ENCODE assay signal across 20 cellular contexts in the genomic region with DNA sequence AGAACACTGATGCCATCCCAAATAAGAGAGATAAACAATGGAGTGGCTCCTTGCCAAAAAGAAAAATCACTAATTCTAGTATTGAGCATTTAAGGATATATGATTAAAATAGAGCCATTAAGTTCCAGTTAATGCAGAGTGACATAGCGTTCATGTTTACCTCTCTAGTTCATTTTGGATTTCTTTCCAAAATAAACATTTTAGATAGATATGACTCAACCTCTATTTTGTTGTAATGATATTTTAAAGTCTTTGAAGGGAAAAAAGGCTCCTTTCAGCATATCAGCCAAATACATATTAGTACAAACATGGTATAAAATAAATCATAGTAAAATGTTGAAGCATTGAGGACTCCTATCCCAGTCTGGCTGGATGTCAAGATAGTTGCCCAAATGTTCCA. TPM values are rescaled to one million over a fixed set of nuclear protein-coding genes. Genes with fewer than 3 reads are reported as not detected.
DNase-seq lines count a peak whose midpoint lies in the region; ATAC-seq, FAIRE-seq and TF ChIP-seq lines count a peak whose summit lies in the region.
"Had no signal": no experiment of that assay in that cellular context is flagged by ENCODE, and none has a peak within 500 bp of the region (broad histone marks: within the 10 kb centered on the region; RNA-seq: fewer than 3 reads in every experiment).

No MANE protein-coding gene starts in this region.

- POLR2A ChIA-PET in endothelial cell of umbilical vein (lab: Charles Lee) = no interaction called here

- no peak overlapping the region for H3K4me2 ChIP-seq in astrocyte (ENCODE audit: low read length)
- no peak overlapping the region for H3K4me2 ChIP-seq in endothelial cell of umbilical vein (ENCODE audit: insufficient read depth, low read length)

- H3K4me1 Mint-ChIP-seq in astrocyte (ENCODE audit: low read depth, unreplicated experiment) = peaks cover 8% of the 10 kb centered on the region
- no peaks in the 10 kb centered on the region for H3K4me1 Mint-ChIP-seq in activated CD4-positive, alpha-beta T cell treated with anti-CD3 and anti-CD28 coated beads, Interleukin-2, amount 10 ng/mL, durations not matched to agents 24 days and 14 days

- H3K36me3 Mint-ChIP-seq in astrocyte (ENCODE audit: low read depth, unreplicated experiment) = no peaks in the 10 kb centered on the region
- no peaks in the 10 kb centered on the region for H3K36me3 Mint-ChIP-seq in activated CD4-positive, alpha-beta T cell treated with anti-CD3 and anti-CD28 coated beads, Interleukin-2, amount 10 ng/mL, durations not matched to agents 24 days and 14 days (ENCODE audit: low read depth)

- H3K36me3 ChIP-seq in MG63 (peaks cover 5% of the 10 kb centered on the region), astrocyte (ENCODE audit: insufficient read depth, low read length) (no peaks in the 10 kb centered on the region), endothelial cell of umbilical vein (ENCODE audit: control insufficient read depth in 2 of 2, extremely low read depth in 1 of 2, insufficient read depth in 2 of 2, low read length in 2 of 2) (no peaks in the 10 kb centered on the region)
- H3K36me3 ChIP-seq: BE2C had no signal

- DNase-seq in MG63 (peak; percentile 6), astrocyte (ENCODE audit: low read depth) (peak; percentile 2), endothelial cell of umbilical vein (ENCODE audit: low read depth, low spot score) (peak; percentile 46), NOMO-1 (lab: John Stamatoyannopoulos, UW; ENCODE audit: unreplicated experiment in 2 of 2) (no peak)
- no peak for DNase-seq in activated CD4-positive, alpha-beta T cell treated with anti-CD3 and anti-CD28 coated beads, Interleukin-2, amount 10 ng/mL, durations not matched to agents 24 days and 14 days
- DNase-seq: BE2C; DMS79; Kasumi-1; MM.1S; NCI-H1048; NCI-H1417 treated with DMSO at 0.1 percent for 48 hours; NCI-H187 treated with DMSO at 0.1 percent for 48 hours; NCI-H2227 treated with DMSO at 0.1 percent for 48 hours; NCI-H510A; NK-92 treated with Interleukin-12 subunit alpha and Interleukin-12 subunit beta, amount 100 ng/mL, for 24 hours had no signal

- ATAC-seq in GM21381 (IDR thresholded peaks at IDR 0.05; ENCODE audit: unreplicated experiment) (no peak), HG02981 (IDR thresholded peaks at IDR 0.05; ENCODE audit: unreplicated experiment) (no peak)
- ATAC-seq: Right ventricle myocardium inferior had no signal

- H3K27me3 Mint-ChIP-seq in astrocyte (ENCODE audit: low read depth, unreplicated experiment) = no peaks in the 10 kb centered on the region
- peaks cover 5% of the 10 kb centered on the region for H3K27me3 Mint-ChIP-seq in activated CD4-positive, alpha-beta T cell treated with anti-CD3 and anti-CD28 coated beads, Interleukin-2, amount 10 ng/mL, durations not matched to agents 24 days and 14 days

- CTCF ChIA-PET in endothelial cell of umbilical vein (lab: Charles Lee) = interaction anchor here (1.0 to 1.5 kb wide), 5 partner anchors 10 to 310 kb away, joined by 3 to 5 read pairs (median 4); a partner anchor contains a TSS

- H3K27ac ChIP-seq in astrocyte (ENCODE audit: low read depth, low read length) = no peak overlapping the region
- no peak overlapping the region for H3K27ac ChIP-seq in endothelial cell of umbilical vein (ENCODE audit: insufficient read depth, low read depth, low read length)

- no peak overlapping the region for H3K4me3 Mint-ChIP-seq in astrocyte (ENCODE audit: unreplicated experiment)
- H3K4me3 Mint-ChIP-seq in activated CD4-positive, alpha-beta T cell treated with anti-CD3 and anti-CD28 coated beads, Interleukin-2, amount 10 ng/mL, durations not matched to agents 24 days and 14 days = no peak overlapping the region

- H3K9me3 Mint-ChIP-seq in astrocyte (ENCODE audit: unreplicated experiment) = no peaks in the 10 kb centered on the region
- no peaks in the 10 kb centered on the region for H3K9me3 Mint-ChIP-seq in activated CD4-positive, alpha-beta T cell treated with anti-CD3 and anti-CD28 coated beads, Interleukin-2, amount 10 ng/mL, durations not matched to agents 24 days and 14 days

- H4K20me1 ChIP-seq in astrocyte (ENCODE audit: insufficient read depth, low read length) (no peaks in the 10 kb centered on the region), endothelial cell of umbilical vein (replicated peaks; ENCODE audit: control insufficient read depth, extremely low read depth, insufficient read depth, low read length) (no peaks in the 10 kb centered on the region)

- no peak for TF ChIP-seq POLR2A in endothelial cell of umbilical vein (IDR thresholded peaks at IDR 0.05; ENCODE audit: low read depth, low read length)

- H2AFZ ChIP-seq in astrocyte (ENCODE audit: low read depth, low read length) (no peak overlapping the region), endothelial cell of umbilical vein (ENCODE audit: low read depth, low read length) (no peak overlapping the region)

- BruUV-seq in endothelial cell of umbilical vein (replicated peaks; lab: Mats Ljungman, UMichigan) = no TSS peak

- dilution Hi-C loops in endothelial cell of umbilical vein (cut with MboI; ENCODE audit: extremely low pct_ligation_motif_present, low sequenced_read_pairs) = no loop called here

- no peak overlapping the region for H3K4me3 ChIP-seq in MG63
- no peak overlapping the region for H3K4me3 ChIP-seq in astrocyte (ENCODE audit: insufficient read depth, low read depth, low read length)
- no peak overlapping the region for H3K4me3 ChIP-seq in endothelial cell of umbilical vein (replicated peaks in 1 of 3; ENCODE audit: insufficient read depth in 1 of 3, low read depth in 1 of 3, low read length in 3 of 3)

- H3K9ac ChIP-seq in astrocyte (ENCODE audit: low read length) (no peak overlapping the region), endothelial cell of umbilical vein (replicated peaks; ENCODE audit: extremely low read depth, insufficient read depth, low read length) (no peak overlapping the region)

- H3K79me2 ChIP-seq in astrocyte (ENCODE audit: insufficient read depth, low read length) = no peaks in the 10 kb centered on the region
- no peaks in the 10 kb centered on the region for H3K79me2 ChIP-seq in endothelial cell of umbilical vein (ENCODE audit: control insufficient read depth, insufficient read depth, low read length)

- H3K27me3 ChIP-seq in MG63 = no peaks in the 10 kb centered on the region
- H3K27me3 ChIP-seq in astrocyte (ENCODE audit: insufficient read depth, low read length) = no peaks in the 10 kb centered on the region
- no peaks in the 10 kb centered on the region for H3K27me3 ChIP-seq in endothelial cell of umbilical vein (ENCODE audit: control insufficient read depth in 2 of 2, insufficient read depth in 2 of 2, low read length in 2 of 2)
- H3K27me3 ChIP-seq: BE2C had no signal

- H3K9me3 ChIP-seq in MG63 (no peaks in the 10 kb centered on the region), astrocyte (ENCODE audit: insufficient read depth, low read depth, low read length) (no peaks in the 10 kb centered on the region), endothelial cell of umbilical vein (replicated peaks; ENCODE audit: control insufficient read depth, insufficient read depth, low read length) (no peaks in the 10 kb centered on the region)
- H3K9me3 ChIP-seq: BE2C had no signal

- TF ChIP-seq CTCF in astrocyte (IDR thresholded peaks at IDR 0.05; ENCODE audit: insufficient read depth, low read depth, low read length) (no peak), endothelial cell of umbilical vein (IDR thresholded peaks at IDR 0.05; ENCODE audit: extremely low read depth in 1 of 2, insufficient read depth in 1 of 2, low read depth in 1 of 2, low read length in 2 of 2) (no peak)

- H3K9me1 ChIP-seq in endothelial cell of umbilical vein (replicated peaks; ENCODE audit: control insufficient read depth, extremely low read depth, insufficient read depth, low read length) = no peaks in the 10 kb centered on the region

- H3K27ac Mint-ChIP-seq in astrocyte (ENCODE audit: unreplicated experiment) = no peak overlapping the region
- H3K27ac Mint-ChIP-seq in activated CD4-positive, alpha-beta T cell treated with anti-CD3 and anti-CD28 coated beads, Interleukin-2, amount 10 ng/mL, durations not matched to agents 24 days and 14 days = no peak overlapping the region

- H3K4me1 ChIP-seq in astrocyte (ENCODE audit: insufficient read depth, low read length) (no peaks in the 10 kb centered on the region), endothelial cell of umbilical vein (ENCODE audit: control insufficient read depth, extremely low read depth, insufficient read depth, low read length) (peaks cover 10% of the 10 kb centered on the region)
- H3K4me1 ChIP-seq: BE2C had no signal

- no peak for FAIRE-seq in astrocyte (lab: Jason Lieb, UNC)
- no peak for FAIRE-seq in endothelial cell of umbilical vein (lab: Jason Lieb, UNC)
- FAIRE-seq in islet of Langerhans (lab: Jason Lieb, UNC) = peak; percentile 21
- FAIRE-seq: H54 had no signal

- intact Hi-C loops in endothelial cell of umbilical vein (cut with micrococcal nuclease) = no loop called here
- intact Hi-C loops in activated CD4-positive, alpha-beta T cell treated with anti-CD3 and anti-CD28 coated beads, Interleukin-2, amount 10 ng/mL, durations not matched to agents 24 days and 14 days (cut with micrococcal nuclease) = no loop called here

RNA-seq across cellular contexts. Expression of a gene that starts 33.4 kb away (rescaled TPM):
- total RNA-seq in MG63 (2014; rRNA removed; shearing (Covaris generic); ENCODE audit: low replicate concordance) = 1.6 and 1.7 TPM in 2 replicates
- 4.7 and 4.9 TPM in 2 replicates for total RNA-seq in astrocyte
- 4.3 and 4.5 TPM in 2 replicates for total RNA-seq in endothelial cell of umbilical vein
- polyA plus RNA-seq in endothelial cell of umbilical vein = 2.9 and 3.2 TPM in 2 replicates
- polyA plus RNA-seq in endothelial cell of umbilical vein (2011; cell fraction: cytosol; rRNA removed) = 3.3 and 3.6 TPM in 2 replicates
- 9.9 and 11.5 TPM in 2 replicates for polyA plus RNA-seq in endothelial cell of umbilical vein (2011; cell fraction: nucleus; rRNA removed)
- 4.8 and 5.3 TPM in 2 replicates for polyA plus RNA-seq in endothelial cell of umbilical vein (2012)
- polyA minus RNA-seq in endothelial cell of umbilical vein = 3.4 and 3.5 TPM in 2 replicates
- polyA minus RNA-seq in endothelial cell of umbilical vein (2011; cell fraction: cytosol; rRNA and poly(A)+ RNA removed) = 1.4 TPM
- polyA minus RNA-seq in endothelial cell of umbilical vein (2011; cell fraction: nucleus; rRNA and poly(A)+ RNA removed) = 3.4 and 3.8 TPM in 2 replicates
- 1.1 and 1.4 TPM in 2 replicates for total RNA-seq in activated CD4-positive, alpha-beta T cell treated with anti-CD3 and anti-CD28 coated beads, Interleukin-2, amount 10 ng/mL, durations not matched to agents 24 days and 14 days

RNA-seq across cellular contexts. Expression of a gene that starts 33.5 kb away (rescaled TPM):
- total RNA-seq in MG63 (2014; rRNA removed; shearing (Covaris generic); ENCODE audit: low replicate concordance) = 52.7 and 109 TPM in 2 replicates
- total RNA-seq in astrocyte (147 and 151 TPM in 2 replicates), endothelial cell of umbilical vein (70.7 and 74.8 TPM in 2 replicates)
- 16.3 and 19.8 TPM in 2 replicates for polyA plus RNA-seq in endothelial cell of umbilical vein
- polyA plus RNA-seq in endothelial cell of umbilical vein (2011; cell fraction: cytosol; rRNA removed) = 29.6 and 33.4 TPM in 2 replicates
- 64.5 and 82.5 TPM in 2 replicates for polyA plus RNA-seq in endothelial cell of umbilical vein (2011; cell fraction: nucleus; rRNA removed)
- 66.4 and 84.4 TPM in 2 replicates for polyA plus RNA-seq in endothelial cell of umbilical vein (2012)
- 120 and 122 TPM in 2 replicates for polyA minus RNA-seq in endothelial cell of umbilical vein
- 19.3 TPM for polyA minus RNA-seq in endothelial cell of umbilical vein (2011; cell fraction: cytosol; rRNA and poly(A)+ RNA removed)
- 77.5 and 122 TPM in 2 replicates for polyA minus RNA-seq in endothelial cell of umbilical vein (2011; cell fraction: nucleus; rRNA and poly(A)+ RNA removed)
- total RNA-seq in activated CD4-positive, alpha-beta T cell treated with anti-CD3 and anti-CD28 coated beads, Interleukin-2, amount 10 ng/mL, durations not matched to agents 24 days and 14 days = 19.7 and 24.7 TPM in 2 replicates

Comparison
In these comparisons a context has a peak if more than half of its experiments do, and no peak if none do; other contexts are left out.
1. DNase-seq: peak in MG63 (single experiment), astrocyte (single experiment) and endothelial cell of umbilical vein (single experiment); none in NOMO-1 (0 of 2) and activated CD4-positive, alpha-beta T cell treated with anti-CD3 and anti-CD28 coated beads, Interleukin-2, amount 10 ng/mL, durations not matched to agents 24 days and 14 days (single experiment).